In the genomic region with DNA sequence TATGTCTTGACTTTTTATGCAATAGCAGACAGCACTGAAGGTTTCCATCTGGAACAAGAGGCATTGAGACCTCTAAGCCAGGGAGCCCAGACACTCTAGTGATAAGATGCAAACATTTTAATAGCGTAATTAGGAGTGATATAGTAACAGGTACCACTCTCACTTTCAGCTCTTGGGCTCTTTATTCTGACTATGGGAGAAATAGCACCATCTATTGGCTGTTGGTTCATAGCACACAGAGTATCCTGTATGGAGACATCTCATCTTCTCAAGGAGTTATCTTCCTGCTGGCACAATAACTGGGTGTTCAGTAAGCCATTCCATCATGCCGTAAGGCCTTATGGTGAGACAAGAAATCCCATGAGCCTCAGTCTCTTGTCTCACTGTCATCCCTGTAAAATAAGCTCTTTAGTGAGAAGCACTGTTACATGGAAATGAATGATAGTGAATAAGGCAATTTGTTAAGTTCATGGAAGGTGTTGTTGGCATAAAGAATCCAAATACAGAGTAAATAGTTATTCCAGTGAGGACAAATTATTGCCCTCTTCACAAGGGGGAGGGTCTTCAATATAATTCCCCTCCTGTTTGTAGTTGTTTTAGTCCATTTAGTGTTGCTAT, we compare ENCODE assay signal across 9 cellular contexts. TPM values are rescaled to one million over a fixed set of nuclear protein-coding genes. Genes with fewer than 3 reads are reported as not detected.
DNase-seq lines count a peak whose midpoint lies in the region; ATAC-seq and TF ChIP-seq lines count a peak whose summit lies in the region.
"Had no signal": no experiment of that assay in that cellular context is flagged by ENCODE, and none has a peak within 500 bp of the region (broad histone marks: within the 10 kb centered on the region; RNA-seq: fewer than 3 reads in every experiment).

No MANE protein-coding gene starts in this region.

- no peaks in the 10 kb centered on the region for H3K9me3 ChIP-seq in SK-N-SH
- H3K9me3 ChIP-seq in ascending aorta, result no peaks in the 10 kb centered on the region
- H3K9me3 ChIP-seq: thoracic aorta had no signal

- no peaks in the 10 kb centered on the region for H4K20me1 ChIP-seq in SK-N-SH (ENCODE audit: insufficient read depth)

- peaks cover 11% of the 10 kb centered on the region for H3F3A ChIP-seq in SK-N-SH (replicated peaks; ENCODE audit: insufficient read depth)

- POLR2A ChIA-PET in SK-N-SH (lab: Yijun Ruan, JAX), result no interaction called here

- H3K79me2 ChIP-seq in SK-N-SH (ENCODE audit: insufficient read depth), result peaks cover 30% of the 10 kb centered on the region

- TF ChIP-seq CTCF in GM13977 (IDR thresholded peaks at IDR 0.05; ENCODE audit: extremely low read depth, insufficient read depth, missing control alignments) (peak; percentile 67), SK-N-SH (IDR thresholded peaks at IDR 0.05) (peak; percentile 66), ascending aorta (IDR thresholded peaks at IDR 0.05) (peak in 1 of 3 experiments; percentile 16)

- no peak for TF ChIP-seq EP300 in SK-N-SH (IDR thresholded peaks at IDR 0.05; ENCODE audit: borderline replicate concordance in 1 of 2, low read depth in 1 of 2, low read length in 1 of 2)

- H3K27me3 ChIP-seq in SK-N-SH (ENCODE audit: insufficient read depth) (no peaks in the 10 kb centered on the region), ascending aorta (no peaks in the 10 kb centered on the region)

- no peak overlapping the region for H2AFZ ChIP-seq in SK-N-SH (ENCODE audit: low read depth)

- CTCF ChIA-PET in SK-N-SH (lab: Yijun Ruan, JAX), result interaction anchor here (0.6 to 8.0 kb wide), 29 partner anchors 8 to 663 kb away, joined by 3 to 88 read pairs (median 4); no protein-coding TSS in a partner anchor

- H3K4me3 ChIP-seq in SK-N-SH (ENCODE audit: low read depth in 2 of 2, low read length in 1 of 2), result no peak overlapping the region; a peak in 1 of 4 replicates
- H3K4me3 ChIP-seq in ascending aorta, result no peak overlapping the region
- H3K4me3 ChIP-seq: thoracic aorta had no signal

- WGBS in SK-N-SH (ENCODE audit: low lambda C conversion rate), result 83% methylated on average over 2 of the region's 2 CpGs

- H3K4me1 ChIP-seq in SK-N-SH (ENCODE audit: control insufficient read depth in 1 of 2, insufficient read depth in 2 of 2, low read depth in 1 of 2, low read length in 1 of 2) (peaks cover 10% of the 10 kb centered on the region in 2 experiments; a peak in 2 of 4 replicates), ascending aorta (peaks cover 0 to 23% of the 10 kb centered on the region in 2 donors)

- in situ Hi-C loops in GM13977 (cut with MboI; ENCODE audit: low pct_unique_long_range_greater_than_20kb, low sequenced_read_pairs, unreplicated experiment), result loop anchor here (10.0 to 25.0 kb wide), 2 partner anchors 346 to 493 kb away; partner anchors contain the start of gene CDKL4

- peak; percentile 49 for ATAC-seq in HG03571 (IDR thresholded peaks at IDR 0.05; ENCODE audit: unreplicated experiment)
- ATAC-seq in GM21367 (IDR thresholded peaks at IDR 0.05; ENCODE audit: unreplicated experiment), result no peak

- DNase-seq in AML-193 (lab: John Stamatoyannopoulos, UW), result peak; percentile 50 to 51
- DNase-seq in GM13977 (ENCODE audit: low spot score), result peak; percentile 14
- no peak for DNase-seq in SK-N-SH
- DNase-seq in hepatic stellate cell (ENCODE audit: low spot score), result peak; percentile 9
- DNase-seq in ascending aorta (ENCODE audit: low spot score in 2 of 2), result no peak
- no peak for DNase-seq in activated gamma-delta T cell (lab: John Stamatoyannopoulos, UW)

- no peak overlapping the region for H3K4me2 ChIP-seq in SK-N-SH

- H3K9me2 ChIP-seq in SK-N-SH, result no peaks in the 10 kb centered on the region

- H3K9ac ChIP-seq in SK-N-SH, result no peak overlapping the region

- H3K27ac ChIP-seq in SK-N-SH (ENCODE audit: low read depth in 2 of 2, low read length in 1 of 2), result no peak overlapping the region
- H3K27ac ChIP-seq in ascending aorta, result no peak overlapping the region
- H3K27ac ChIP-seq: thoracic aorta had no signal

- intact Hi-C loops in ascending aorta (cut with DNase I), result no loop called here

- H3K36me3 ChIP-seq in SK-N-SH (replicated peaks in 1 of 2; ENCODE audit: control insufficient read depth in 1 of 2, insufficient read depth in 2 of 2, low read length in 1 of 2) (peaks cover 2 to 22% of the 10 kb centered on the region in 2 experiments), ascending aorta (peaks cover 0 to 6% of the 10 kb centered on the region in 2 donors)
- H3K36me3 ChIP-seq: thoracic aorta had no signal

- peak; percentile 74 for TF ChIP-seq RAD21 in SK-N-SH (IDR thresholded peaks at IDR 0.05; ENCODE audit: low read length)

TF ChIP-seq in SK-N-SH, 30 proteins besides CTCF, POLR2A, EP300 and RAD21:
- no peak for TF ChIP-seq TEAD4 (IDR thresholded peaks at IDR 0.05; ENCODE audit: borderline replicate concordance, insufficient read depth)
- no peak for TF ChIP-seq RCOR1 (IDR thresholded peaks at IDR 0.05; ENCODE audit: low read length)
- TF ChIP-seq SMC3 (IDR thresholded peaks at IDR 0.05; ENCODE audit: low read depth, low read length), result peak; percentile 27
- TF ChIP-seq TCF12 (IDR thresholded peaks at IDR 0.05), result no peak
- TF ChIP-seq IRF3 (IDR thresholded peaks at IDR 0.05; ENCODE audit: low read depth, low read length), result no peak

RNA-seq across cellular contexts. Expression of gene THUMPD2, which starts 48.3 kb away (rescaled TPM):
- polyA plus RNA-seq in SK-N-SH (2012; rRNA removed), result 5.3 and 6.5 TPM in 2 replicates
- polyA plus RNA-seq in SK-N-SH (2012; cell fraction: cytosol; rRNA removed), result 5.0 and 5.3 TPM in 2 replicates
- polyA plus RNA-seq in SK-N-SH (2012; cell fraction: nucleus; rRNA removed), result 9.7 and 19.1 TPM in 2 replicates
- 13.0 TPM for total RNA-seq in ascending aorta

Comparison
In these comparisons a context has a peak if more than half of its experiments do, and no peak if none do; other contexts are left out.
1. DNase-seq: peak in AML-193 (2 of 2), GM13977 (single experiment) and hepatic stellate cell (single experiment); none in SK-N-SH (single experiment), ascending aorta (0 of 2) and activated gamma-delta T cell (single experiment).